ENCODE assay signal across 1 cellular context in genomic region chr12:12336511-12336910, GRCh38.
TF ChIP-seq lines count a peak whose summit lies in the region.

No MANE protein-coding gene starts in this region.

TF ChIP-seq in HepG2, 621 proteins besides CTCF, POLR2A, EP300 and RAD21:
- TF ChIP-seq TBP (CRISPR knock-in tag; IDR thresholded peaks at IDR 0.05) (no peak), SMAD3 (CRISPR knock-in tag; IDR thresholded peaks at IDR 0.05) (no peak), ZNF17 (CRISPR knock-in tag; IDR thresholded peaks at IDR 0.05) (no peak), MTA1 (CRISPR knock-in tag; IDR thresholded peaks at IDR 0.05; ENCODE audit: borderline replicate concordance) (no peak), ETV6 (CRISPR knock-in tag; conservative IDR thresholded peaks at IDR 0.05) (no peak), ZNF18 (CRISPR knock-in tag; IDR thresholded peaks at IDR 0.05; ENCODE audit: insufficient replicate concordance) (no peak), HOXA9 (CRISPR knock-in tag; IDR thresholded peaks at IDR 0.05; ENCODE audit: borderline replicate concordance) (no peak), GMEB2 (CRISPR knock-in tag; IDR thresholded peaks at IDR 0.05; ENCODE audit: low read depth) (no peak), MATR3 (CRISPR knock-in tag; IDR thresholded peaks at IDR 0.05) (no peak), ZNF747 (CRISPR knock-in tag; IDR thresholded peaks at IDR 0.05; ENCODE audit: borderline replicate concordance) (no peak)
- TF ChIP-seq, protein P1, sequence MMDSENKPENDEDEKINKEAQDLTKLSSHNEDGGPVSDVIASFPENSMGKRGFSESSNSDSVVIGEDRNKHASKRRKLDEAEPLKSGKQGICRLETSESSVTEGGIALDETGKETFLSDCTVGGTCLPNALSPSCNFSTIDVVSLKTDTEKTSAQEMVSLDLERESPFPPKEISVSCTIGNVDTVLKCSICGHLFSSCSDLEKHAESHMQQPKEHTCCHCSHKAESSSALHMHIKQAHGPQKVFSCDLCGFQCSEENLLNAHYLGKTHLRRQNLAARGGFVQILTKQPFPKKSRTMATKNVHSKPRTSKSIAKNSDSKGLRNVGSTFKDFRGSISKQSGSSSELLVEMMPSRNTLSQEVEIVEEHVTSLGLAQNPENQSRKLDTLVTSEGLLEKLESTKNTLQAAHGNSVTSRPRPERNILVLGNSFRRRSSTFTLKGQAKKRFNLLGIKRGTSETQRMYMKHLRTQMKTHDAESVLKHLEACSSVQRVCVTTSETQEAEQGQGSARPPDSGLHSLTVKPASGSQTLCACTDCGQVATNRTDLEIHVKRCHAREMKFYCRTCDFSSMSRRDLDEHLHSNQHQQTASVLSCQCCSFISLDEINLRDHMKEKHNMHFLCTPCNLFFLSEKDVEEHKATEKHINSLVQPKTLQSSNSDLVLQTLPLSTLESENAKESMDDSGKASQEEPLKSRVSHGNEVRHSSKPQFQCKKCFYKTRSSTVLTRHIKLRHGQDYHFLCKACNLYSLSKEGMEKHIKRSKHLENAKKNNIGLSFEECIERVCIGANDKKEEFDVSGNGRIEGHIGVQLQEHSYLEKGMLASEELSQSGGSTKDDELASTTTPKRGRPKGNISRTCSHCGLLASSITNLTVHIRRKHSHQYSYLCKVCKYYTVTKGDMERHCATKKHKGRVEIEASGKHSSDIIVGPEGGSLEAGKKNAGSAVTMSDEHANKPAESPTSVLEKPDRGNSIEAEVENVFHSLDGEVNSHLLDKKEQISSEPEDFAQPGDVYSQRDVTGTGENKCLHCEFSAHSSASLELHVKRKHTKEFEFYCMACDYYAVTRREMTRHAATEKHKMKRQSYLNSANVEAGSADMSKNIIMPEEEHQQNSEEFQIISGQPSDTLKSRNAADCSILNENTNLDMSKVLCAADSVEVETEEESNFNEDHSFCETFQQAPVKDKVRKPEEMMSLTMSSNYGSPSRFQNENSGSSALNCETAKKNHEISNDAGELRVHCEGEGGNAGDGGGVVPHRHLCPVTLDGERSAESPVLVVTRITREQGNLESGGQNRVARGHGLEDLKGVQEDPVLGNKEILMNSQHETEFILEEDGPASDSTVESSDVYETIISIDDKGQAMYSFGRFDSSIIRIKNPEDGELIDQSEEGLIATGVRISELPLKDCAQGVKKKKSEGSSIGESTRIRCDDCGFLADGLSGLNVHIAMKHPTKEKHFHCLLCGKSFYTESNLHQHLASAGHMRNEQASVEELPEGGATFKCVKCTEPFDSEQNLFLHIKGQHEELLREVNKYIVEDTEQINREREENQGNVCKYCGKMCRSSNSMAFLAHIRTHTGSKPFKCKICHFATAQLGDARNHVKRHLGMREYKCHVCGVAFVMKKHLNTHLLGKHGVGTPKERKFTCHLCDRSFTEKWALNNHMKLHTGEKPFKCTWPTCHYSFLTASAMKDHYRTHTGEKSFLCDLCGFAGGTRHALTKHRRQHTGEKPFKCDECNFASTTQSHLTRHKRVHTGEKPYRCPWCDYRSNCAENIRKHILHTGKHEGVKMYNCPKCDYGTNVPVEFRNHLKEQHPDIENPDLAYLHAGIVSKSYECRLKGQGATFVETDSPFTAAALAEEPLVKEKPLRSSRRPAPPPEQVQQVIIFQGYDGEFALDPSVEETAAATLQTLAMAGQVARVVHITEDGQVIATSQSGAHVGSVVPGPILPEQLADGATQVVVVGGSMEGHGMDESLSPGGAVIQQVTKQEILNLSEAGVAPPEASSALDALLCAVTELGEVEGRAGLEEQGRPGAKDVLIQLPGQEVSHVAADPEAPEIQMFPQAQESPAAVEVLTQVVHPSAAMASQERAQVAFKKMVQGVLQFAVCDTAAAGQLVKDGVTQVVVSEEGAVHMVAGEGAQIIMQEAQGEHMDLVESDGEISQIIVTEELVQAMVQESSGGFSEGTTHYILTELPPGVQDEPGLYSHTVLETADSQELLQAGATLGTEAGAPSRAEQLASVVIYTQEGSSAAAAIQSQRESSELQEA (CRISPR knock-in tag; IDR thresholded peaks at IDR 0.05; ENCODE audit: not compliant biosample characterization): no peak
- TF ChIP-seq, protein P2, sequence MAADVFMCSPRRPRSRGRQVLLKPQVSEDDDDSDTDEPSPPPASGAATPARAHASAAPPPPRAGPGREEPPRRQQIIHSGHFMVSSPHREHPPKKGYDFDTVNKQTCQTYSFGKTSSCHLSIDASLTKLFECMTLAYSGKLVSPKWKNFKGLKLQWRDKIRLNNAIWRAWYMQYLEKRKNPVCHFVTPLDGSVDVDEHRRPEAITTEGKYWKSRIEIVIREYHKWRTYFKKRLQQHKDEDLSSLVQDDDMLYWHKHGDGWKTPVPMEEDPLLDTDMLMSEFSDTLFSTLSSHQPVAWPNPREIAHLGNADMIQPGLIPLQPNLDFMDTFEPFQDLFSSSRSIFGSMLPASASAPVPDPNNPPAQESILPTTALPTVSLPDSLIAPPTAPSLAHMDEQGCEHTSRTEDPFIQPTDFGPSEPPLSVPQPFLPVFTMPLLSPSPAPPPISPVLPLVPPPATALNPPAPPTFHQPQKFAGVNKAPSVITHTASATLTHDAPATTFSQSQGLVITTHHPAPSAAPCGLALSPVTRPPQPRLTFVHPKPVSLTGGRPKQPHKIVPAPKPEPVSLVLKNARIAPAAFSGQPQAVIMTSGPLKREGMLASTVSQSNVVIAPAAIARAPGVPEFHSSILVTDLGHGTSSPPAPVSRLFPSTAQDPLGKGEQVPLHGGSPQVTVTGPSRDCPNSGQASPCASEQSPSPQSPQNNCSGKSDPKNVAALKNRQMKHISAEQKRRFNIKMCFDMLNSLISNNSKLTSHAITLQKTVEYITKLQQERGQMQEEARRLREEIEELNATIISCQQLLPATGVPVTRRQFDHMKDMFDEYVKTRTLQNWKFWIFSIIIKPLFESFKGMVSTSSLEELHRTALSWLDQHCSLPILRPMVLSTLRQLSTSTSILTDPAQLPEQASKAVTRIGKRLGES (CRISPR knock-in tag; IDR thresholded peaks at IDR 0.05; ENCODE audit: borderline replicate concordance): no peak
